In the genomic region with DNA sequence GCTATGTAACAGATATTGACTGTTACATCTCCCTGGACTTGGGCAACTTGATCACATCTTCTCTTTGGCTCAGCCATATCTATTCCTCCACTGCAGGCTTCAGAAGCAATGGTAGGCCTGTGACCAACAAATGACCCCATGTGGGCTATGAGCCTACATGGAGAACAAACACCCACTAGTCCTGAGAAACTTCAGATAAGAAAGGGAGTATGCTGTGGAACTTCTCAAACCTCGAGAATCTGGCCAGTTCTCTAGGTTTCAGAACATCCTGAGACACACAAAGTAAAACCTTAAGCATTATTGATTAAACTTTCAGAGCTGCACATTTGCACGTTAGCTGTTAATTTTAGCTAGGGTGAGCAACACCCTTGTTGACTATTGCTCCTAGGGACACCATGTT, we compare ENCODE assay signal across 25 cellular contexts. TPM values are rescaled to one million over a fixed set of nuclear protein-coding genes. Genes with fewer than 3 reads are reported as not detected.
"Had no signal": no experiment of that assay in that cellular context is flagged by ENCODE, and none has a peak within 500 bp of the region (broad histone marks: within the 10 kb centered on the region; RNA-seq: fewer than 3 reads in every experiment).

No MANE protein-coding gene starts in this region.

- H3K9me3 ChIP-seq: adrenal gland, heart left ventricle, left lung, thoracic aorta had no signal

- H3K36me3 ChIP-seq: adrenal gland, thoracic aorta had no signal

- H3K36me3 Mint-ChIP-seq: natural killer cell had no signal

- H3K9me3 Mint-ChIP-seq: activated B cell treated with CpG ODN at 0.5 μM for 24 hours; activated CD4-positive, alpha-beta T cell treated with anti-CD3 and anti-CD28 coated beads, Interleukin-2, amount 10 ng/mL, durations not matched to agents 24 days and 14 days; activated naive CD4-positive, alpha-beta T cell treated with anti-CD3 and anti-CD28 coated beads, Interleukin-2, amount 10 ng/mL, durations not matched to agents 7 days and 5 days; activated T-helper 2 cell treated with anti-CD3 and anti-CD28 coated beads, Interferon-gamma antibody, Interleukin-2, Interleukin-4, amounts not matched to agents 10 μg/mL and 5 μg/mL and 100 μg/mL, durations not matched to agents 14 hours and 24 hours and 36 hours; memory B cell; natural killer cell; stimulated activated naive CD8-positive, alpha-beta T cell treated with anti-CD3 and anti-CD28 coated beads, Interleukin-15, amount 100 ng/mL, for 72 hours had no signal

- H3K27me3 ChIP-seq: adrenal gland, heart left ventricle, left lung had no signal

- DNase-seq: activated B cell treated with CpG ODN at 0.5 μM for 24 hours; activated CD4-positive, alpha-beta T cell treated with anti-CD3 and anti-CD28 coated beads, Interleukin-2, amount 10 ng/mL, durations not matched to agents 24 days and 14 days; activated naive CD4-positive, alpha-beta T cell treated with anti-CD3 and anti-CD28 coated beads, Interleukin-2, amount 10 ng/mL, durations not matched to agents 7 days and 5 days; activated T-cell treated with anti-CD3 and anti-CD28 coated beads for 4 hours; adrenal gland; central memory CD4-positive, alpha-beta T cell; effector CD8-positive, alpha-beta T cell; heart left ventricle; islet precursor cell; left lung; natural killer cell; posterior cingulate gyrus; stimulated activated CD4-positive, alpha-beta T cell treated with anti-CD3 and anti-CD28 coated beads, Interleukin-15, amount 100 ng/mL, for 24 hours; stimulated activated CD4-positive, alpha-beta T cell treated with anti-CD3 and anti-CD28 coated beads, Interleukin-4, amount 100 ng/mL, for 24 hours; stimulated activated naive CD8-positive, alpha-beta T cell treated with anti-CD3 and anti-CD28 coated beads, Interleukin-15, amount 100 ng/mL, for 72 hours had no signal

- H3K4me1 ChIP-seq: adrenal gland, heart left ventricle, left lung had no signal

- H3K27ac Mint-ChIP-seq: activated B cell treated with CpG ODN at 0.5 μM for 24 hours; activated CD4-positive, alpha-beta T cell treated with anti-CD3 and anti-CD28 coated beads, Interleukin-2, amount 10 ng/mL, durations not matched to agents 24 days and 14 days; activated naive CD4-positive, alpha-beta T cell treated with anti-CD3 and anti-CD28 coated beads, Interleukin-2, amount 10 ng/mL, durations not matched to agents 7 days and 5 days; activated T-helper 2 cell treated with anti-CD3 and anti-CD28 coated beads, Interferon-gamma antibody, Interleukin-2, Interleukin-4, amounts not matched to agents 10 μg/mL and 5 μg/mL and 100 μg/mL, durations not matched to agents 14 hours and 24 hours and 36 hours; memory B cell; natural killer cell had no signal

- H3K4me3 ChIP-seq: adrenal gland, coronary artery, heart left ventricle, left lung, thoracic aorta had no signal

- ATAC-seq: heart left ventricle; left lung; natural killer cell; stimulated activated naive CD8-positive, alpha-beta T cell treated with anti-CD3 and anti-CD28 coated beads, Interleukin-15, amount 100 ng/mL, for 72 hours had no signal

RNA-seq across cellular contexts. Expression of gene GPR119, which starts 32.6 kb away (rescaled TPM):
- total RNA-seq: activated B cell treated with CpG ODN at 0.5 μM for 24 hours; activated CD4-positive, alpha-beta T cell treated with anti-CD3 and anti-CD28 coated beads, Interleukin-2, amount 10 ng/mL, durations not matched to agents 24 days and 14 days; activated CD8-positive, alpha-beta memory T cell treated with anti-CD3 and anti-CD28 coated beads for 36 hours; activated T-helper 2 cell treated with anti-CD3 and anti-CD28 coated beads, Interferon-gamma antibody, Interleukin-2, Interleukin-4, amounts not matched to agents 10 μg/mL and 5 μg/mL and 100 μg/mL, durations not matched to agents 14 hours and 24 hours and 36 hours; adrenal gland; fibroblast of lung; frontal cortex; heart left ventricle; left lung; mucosa of gallbladder; natural killer cell; skeletal muscle tissue; thoracic aorta; urinary bladder had no signal
